Comparison of ENCODE assay signal across 8 cellular contexts in genomic region chr1:43969746-43970466, GRCh38. TPM values are rescaled to one million over a fixed set of nuclear protein-coding genes. Genes with fewer than 3 reads are reported as not detected.
DNase-seq lines count a peak whose midpoint lies in the region; ATAC-seq and TF ChIP-seq lines count a peak whose summit lies in the region.

Gene DPH2, plus strand, starts transcription at chr1:43970010. Its CDS starts 166 bp downstream, at chr1:43970176.

- H3K36me3 Mint-ChIP-seq in activated CD4-positive, alpha-beta T cell treated with anti-CD3 and anti-CD28 coated beads for 36 hours (ENCODE audit: low read depth): peaks cover 30% of the 10 kb centered on the region

- peak; percentile 66 for TF ChIP-seq POLR2A in GM19099 (IDR thresholded peaks at IDR 0.05; ENCODE audit: extremely low read depth, insufficient read length, low read depth)

- CTCF ChIA-PET in activated CD4-positive, alpha-beta T cell treated with anti-CD3 and anti-CD28 coated beads for 36 hours (lab: Charles Lee): interaction anchor here (0.6 to 1.8 kb wide), 4 partner anchors 24 to 263 kb away, joined by 3 to 5 read pairs (median 4); partner anchors contain the start of gene IPO13

- no peak for TF ChIP-seq CTCF in choroid plexus epithelial cell (conservative IDR thresholded peaks at IDR 0.05; ENCODE audit: low read depth, low read length)

- H3K9me3 Mint-ChIP-seq in activated CD4-positive, alpha-beta T cell treated with anti-CD3 and anti-CD28 coated beads for 36 hours (ENCODE audit: low read depth): no peaks in the 10 kb centered on the region

- peak; percentile 72 for ATAC-seq in HG03432 (IDR thresholded peaks at IDR 0.05; ENCODE audit: unreplicated experiment)
- ATAC-seq in activated CD4-positive, alpha-beta T cell treated with anti-CD3 and anti-CD28 coated beads for 36 hours: peak; percentile 93

- peak within 1 kb of the TSS; percentile 86 for H3K4me3 Mint-ChIP-seq in activated CD4-positive, alpha-beta T cell treated with anti-CD3 and anti-CD28 coated beads for 36 hours

- H3K27ac Mint-ChIP-seq in activated CD4-positive, alpha-beta T cell treated with anti-CD3 and anti-CD28 coated beads for 36 hours: peak within 1 kb of the TSS; percentile 66

- DNase-seq in AML-193 (lab: John Stamatoyannopoulos, UW) (peak; percentile 92 to 95), NCI-H524 (lab: John Stamatoyannopoulos, UW) (peak; percentile 92 to 96), choroid plexus epithelial cell (ENCODE audit: low read depth) (peak; percentile 99), kidney glomerular epithelial cell (lab: John Stamatoyannopoulos, UW) (peak; percentile 96)
- DNase-seq in activated CD4-positive, alpha-beta T cell treated with anti-CD3 and anti-CD28 coated beads for 36 hours: peak; percentile 98
- peak; percentile 84 to 98 (median 94) for DNase-seq in stimulated activated CD4-positive, alpha-beta T cell treated with anti-CD3 and anti-CD28 coated beads, Interleukin-1b, Interleukin-23, amount 100 ng/mL, for 24 hours (ENCODE audit: low read depth in 4 of 4, low spot score in 1 of 4)

- H3K27me3 Mint-ChIP-seq in activated CD4-positive, alpha-beta T cell treated with anti-CD3 and anti-CD28 coated beads for 36 hours: no peaks in the 10 kb centered on the region

- intact Hi-C loops in activated CD4-positive, alpha-beta T cell treated with anti-CD3 and anti-CD28 coated beads for 36 hours (cut with DNase I, micrococcal nuclease): loop anchor here (1.0 to 5.0 kb wide), 9 partner anchors 24 to 1522 kb away; partner anchors contain the start of genes IPO13 (in 2 of the 2), ARMH1 (in 1 of the 2), ELOVL1 (in 1 of the 2) and ERI3 (in 1 of the 2)

- POLR2A ChIA-PET in activated CD4-positive, alpha-beta T cell treated with anti-CD3 and anti-CD28 coated beads for 36 hours (lab: Charles Lee): interaction anchor here (0.6 kb wide), 1 partner anchor 74 kb away, joined by 3 read pairs; no protein-coding TSS in a partner anchor

- H3K4me1 Mint-ChIP-seq in activated CD4-positive, alpha-beta T cell treated with anti-CD3 and anti-CD28 coated beads for 36 hours: peaks cover 24% of the 10 kb centered on the region

- H3K4me3 ChIP-seq in choroid plexus epithelial cell (ENCODE audit: low read depth, low read length): peak within 1 kb of the TSS; percentile 97

RNA-seq across cellular contexts. Expression of gene DPH2, which starts in this region (rescaled TPM):
- total RNA-seq in activated CD4-positive, alpha-beta T cell treated with anti-CD3 and anti-CD28 coated beads for 36 hours: 10 to 100 TPM; 25.2 to 30.5 TPM

Comparison
In these comparisons a context has a peak if more than half of its experiments do, and no peak if none do; other contexts are left out.
1. Peak in every context shown above with its lines: DNase-seq, ATAC-seq and H3K4me3 ChIP-seq.